Comparison of ENCODE assay signal across 1 cellular context in genomic region chr1:228274452-228275153, GRCh38.
TF ChIP-seq lines count a peak whose summit lies in the region.

No MANE protein-coding gene starts in this region.

TF ChIP-seq in HCT116, 20 proteins besides CTCF, POLR2A, EP300 and RAD21 (continued from another document):
- TF ChIP-seq ATF3 (IDR thresholded peaks at IDR 0.05): no peak
- TF ChIP-seq, protein P1, sequence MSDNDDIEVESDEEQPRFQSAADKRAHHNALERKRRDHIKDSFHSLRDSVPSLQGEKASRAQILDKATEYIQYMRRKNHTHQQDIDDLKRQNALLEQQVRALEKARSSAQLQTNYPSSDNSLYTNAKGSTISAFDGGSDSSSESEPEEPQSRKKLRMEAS (IDR thresholded peaks at IDR 0.05): no peak
- TF ChIP-seq FOSL1 (IDR thresholded peaks at IDR 0.05; ENCODE audit: low read depth): no peak
